ENCODE assay signal across 22 cellular contexts in the genomic region with DNA sequence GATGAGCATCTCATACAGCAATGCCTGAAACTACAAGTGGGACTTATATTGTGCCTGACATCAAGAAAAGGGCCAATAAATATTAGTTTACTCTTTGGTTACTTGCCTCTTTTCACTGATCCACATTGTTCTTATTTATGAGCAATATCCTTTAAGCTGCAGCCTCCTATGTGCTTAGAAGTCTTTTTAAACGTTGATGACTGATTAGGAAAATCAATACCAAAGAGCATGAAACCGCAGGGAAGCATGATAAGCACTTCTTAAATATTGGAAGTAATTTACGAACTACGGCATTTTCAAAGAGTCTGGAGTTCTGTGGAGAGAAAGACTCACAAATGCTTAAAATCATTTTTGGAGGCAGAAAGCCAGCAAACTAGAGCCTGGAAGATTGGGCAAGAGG.
"Had no signal": no experiment of that assay in that cellular context is flagged by ENCODE, and none has a peak within 500 bp of the region (broad histone marks: within the 10 kb centered on the region; RNA-seq: fewer than 3 reads in every experiment).

No MANE protein-coding gene starts in this region.

- H3K9me3 Mint-ChIP-seq: naive B cell; nephron; stimulated activated naive B cell treated with anti-CD40 and anti-IgM and Interleukin-4, amounts not matched to agents 10 μg/mL and 1 μg/mL and 100 μg/mL, for 72 hours; stimulated activated naive CD8-positive, alpha-beta T cell treated with anti-CD3 and anti-CD28 coated beads, Interleukin-15, amount 100 ng/mL, for 72 hours had no signal

- H3K9me3 ChIP-seq: colonic mucosa, heart left ventricle, neutrophil, spleen, thoracic aorta, transverse colon had no signal

- H3K4me3 Mint-ChIP-seq: naive B cell; nephron; stimulated activated naive B cell treated with anti-CD40 and anti-IgM and Interleukin-4, amounts not matched to agents 10 μg/mL and 1 μg/mL and 100 μg/mL, for 72 hours; stimulated activated naive CD8-positive, alpha-beta T cell treated with anti-CD3 and anti-CD28 coated beads, Interleukin-15, amount 100 ng/mL, for 72 hours had no signal

- DNase-seq: colonic mucosa; dermis blood vessel endothelial cell; erythroblast; foreskin melanocyte; heart left ventricle; hippocampal formation; left colon; left ventricle myocardium superior; mesenchymal stem cell; naive B cell; spleen; stimulated activated CD4-positive, alpha-beta T cell treated with anti-CD3 and anti-CD28 coated beads, Interleukin-15, amount 100 ng/mL, for 24 hours; stimulated activated CD4-positive, alpha-beta T cell treated with anti-CD3 and anti-CD28 coated beads, Interleukin-1b, Interleukin-23, amount 100 ng/mL, for 48 hours; stimulated activated CD4-positive, alpha-beta T cell treated with anti-CD3 and anti-CD28 coated beads, Interleukin-4, amount 100 ng/mL, for 24 hours; stimulated activated naive B cell treated with anti-CD40 and anti-IgM and Interleukin-4, amounts not matched to agents 10 μg/mL and 1 μg/mL and 100 μg/mL, for 72 hours; stimulated activated naive CD8-positive, alpha-beta T cell treated with anti-CD3 and anti-CD28 coated beads, Interleukin-15, amount 100 ng/mL, for 72 hours; transverse colon had no signal

- H3K4me1 Mint-ChIP-seq: naive B cell; stimulated activated naive B cell treated with anti-CD40 and anti-IgM and Interleukin-4, amounts not matched to agents 10 μg/mL and 1 μg/mL and 100 μg/mL, for 72 hours; stimulated activated naive CD8-positive, alpha-beta T cell treated with anti-CD3 and anti-CD28 coated beads, Interleukin-15, amount 100 ng/mL, for 72 hours had no signal

- H3K27me3 ChIP-seq: colonic mucosa, heart left ventricle, neutrophil, spleen, transverse colon had no signal

- H3K4me3 ChIP-seq: colonic mucosa, heart left ventricle, lung, spleen, thoracic aorta, transverse colon had no signal

- H3K27ac ChIP-seq: colonic mucosa, heart left ventricle, neutrophil, spleen, thoracic aorta, transverse colon had no signal

- ATAC-seq: heart left ventricle; left colon; left ventricle myocardium superior; sciatic nerve; stimulated activated naive B cell treated with anti-CD40 and anti-IgM and Interleukin-4, amounts not matched to agents 10 μg/mL and 1 μg/mL and 100 μg/mL, for 72 hours; stimulated activated naive CD8-positive, alpha-beta T cell treated with anti-CD3 and anti-CD28 coated beads, Interleukin-15, amount 100 ng/mL, for 72 hours had no signal

- H3K27me3 Mint-ChIP-seq: naive B cell; stimulated activated naive B cell treated with anti-CD40 and anti-IgM and Interleukin-4, amounts not matched to agents 10 μg/mL and 1 μg/mL and 100 μg/mL, for 72 hours; stimulated activated naive CD8-positive, alpha-beta T cell treated with anti-CD3 and anti-CD28 coated beads, Interleukin-15, amount 100 ng/mL, for 72 hours had no signal

- H3K4me1 ChIP-seq: colonic mucosa, spleen had no signal

- H3K27ac Mint-ChIP-seq: stimulated activated naive B cell treated with anti-CD40 and anti-IgM and Interleukin-4, amounts not matched to agents 10 μg/mL and 1 μg/mL and 100 μg/mL, for 72 hours; stimulated activated naive CD8-positive, alpha-beta T cell treated with anti-CD3 and anti-CD28 coated beads, Interleukin-15, amount 100 ng/mL, for 72 hours had no signal
